19 cellular contexts compared by ENCODE assay signal in genomic region chr7:30865077-30865476, GRCh38. TPM values are rescaled to one million over a fixed set of nuclear protein-coding genes. Genes with fewer than 3 reads are reported as not detected.
"Had no signal": no experiment of that assay in that cellular context is flagged by ENCODE, and none has a peak within 500 bp of the region (broad histone marks: within the 10 kb centered on the region; RNA-seq: fewer than 3 reads in every experiment).

No MANE protein-coding gene starts in this region.

- H3K36me3 Mint-ChIP-seq: activated naive CD4-positive, alpha-beta T cell treated with anti-CD3 and anti-CD28 coated beads, Interleukin-2, amount 10 ng/mL, durations not matched to agents 7 days and 5 days; activated naive CD8-positive, alpha-beta T cell treated with anti-CD3 and anti-CD28 coated beads for 36 hours; T-cell had no signal

- H3K9me3 Mint-ChIP-seq: activated CD8-positive, alpha-beta T cell treated with anti-CD3 and anti-CD28 coated beads for 36 hours; activated naive CD4-positive, alpha-beta T cell treated with anti-CD3 and anti-CD28 coated beads, Interleukin-2, amount 10 ng/mL, durations not matched to agents 7 days and 5 days; activated naive CD8-positive, alpha-beta T cell treated with anti-CD3 and anti-CD28 coated beads for 36 hours; activated T-cell treated with anti-CD3 and anti-CD28 coated beads, Interleukin-2, amount 50 U/mL, for 72 hours; activated T-helper 2 cell treated with anti-CD3 and anti-CD28 coated beads, Interferon-gamma antibody, Interleukin-2, Interleukin-4, amounts not matched to agents 10 μg/mL and 5 μg/mL and 100 μg/mL, durations not matched to agents 14 hours and 24 hours and 36 hours; T-cell had no signal

- ATAC-seq: activated CD8-positive, alpha-beta T cell treated with anti-CD3 and anti-CD28 coated beads for 36 hours; activated T-cell treated with anti-CD3 and anti-CD28 coated beads, Interleukin-2, amount 50 U/mL, for 72 hours; T-cell had no signal

- H3K27me3 ChIP-seq: MG63 had no signal

- H3K36me3 ChIP-seq: MG63 had no signal

- H3K4me3 ChIP-seq: MG63, PC-9 had no signal

- H3K27ac ChIP-seq: PC-9, VCaP had no signal

- H3K27me3 Mint-ChIP-seq: activated CD8-positive, alpha-beta T cell treated with anti-CD3 and anti-CD28 coated beads for 36 hours; activated naive CD4-positive, alpha-beta T cell treated with anti-CD3 and anti-CD28 coated beads, Interleukin-2, amount 10 ng/mL, durations not matched to agents 7 days and 5 days; activated naive CD8-positive, alpha-beta T cell treated with anti-CD3 and anti-CD28 coated beads for 36 hours; T-cell had no signal

- H3K4me2 ChIP-seq: PC-9 had no signal

- H2AFZ ChIP-seq: PC-9 had no signal

- H3K9me3 ChIP-seq: MG63 had no signal

- H3K4me1 Mint-ChIP-seq: activated naive CD4-positive, alpha-beta T cell treated with anti-CD3 and anti-CD28 coated beads, Interleukin-2, amount 10 ng/mL, durations not matched to agents 7 days and 5 days; activated naive CD8-positive, alpha-beta T cell treated with anti-CD3 and anti-CD28 coated beads for 36 hours; T-cell had no signal

- DNase-seq: activated CD4-positive, CD25-positive, alpha-beta regulatory T cell; activated CD8-positive, alpha-beta memory T cell treated with anti-CD3 and anti-CD28 coated beads, Interleukin-2, amount 50 U/mL, for 4 hours; activated CD8-positive, alpha-beta T cell treated with anti-CD3 and anti-CD28 coated beads for 36 hours; activated gamma-delta T cell treated with Interleukin-2 at 50 U/mL for 16 hours; activated naive CD4-positive, alpha-beta T cell treated with anti-CD3 and anti-CD28 coated beads, Interleukin-2, amount 10 ng/mL, durations not matched to agents 7 days and 5 days; activated naive CD8-positive, alpha-beta T cell treated with anti-CD3 and anti-CD28 coated beads for 36 hours; activated T-cell treated with anti-CD3 and anti-CD28 coated beads, Interleukin-2, amount 50 U/mL, for 72 hours; MG63; NCI-H1105; NCI-H1436; NCI-H2029 treated with DMSO at 0.1 percent for 48 hours; NCI-H748 treated with DMSO at 0.1 percent for 48 hours; PC-9; SIG-M5; T-cell; T-helper 2 cell; T1000 had no signal

- H3K4me3 Mint-ChIP-seq: activated CD8-positive, alpha-beta T cell treated with anti-CD3 and anti-CD28 coated beads for 36 hours; activated naive CD4-positive, alpha-beta T cell treated with anti-CD3 and anti-CD28 coated beads, Interleukin-2, amount 10 ng/mL, durations not matched to agents 7 days and 5 days; activated naive CD8-positive, alpha-beta T cell treated with anti-CD3 and anti-CD28 coated beads for 36 hours; activated T-cell treated with anti-CD3 and anti-CD28 coated beads, Interleukin-2, amount 50 U/mL, for 72 hours; T-cell had no signal

- H3K27ac Mint-ChIP-seq: activated CD8-positive, alpha-beta T cell treated with anti-CD3 and anti-CD28 coated beads for 36 hours; activated naive CD4-positive, alpha-beta T cell treated with anti-CD3 and anti-CD28 coated beads, Interleukin-2, amount 10 ng/mL, durations not matched to agents 7 days and 5 days; activated naive CD8-positive, alpha-beta T cell treated with anti-CD3 and anti-CD28 coated beads for 36 hours; activated T-cell treated with anti-CD3 and anti-CD28 coated beads, Interleukin-2, amount 50 U/mL, for 72 hours; activated T-helper 2 cell treated with anti-CD3 and anti-CD28 coated beads, Interferon-gamma antibody, Interleukin-2, Interleukin-4, amounts not matched to agents 10 μg/mL and 5 μg/mL and 100 μg/mL, durations not matched to agents 14 hours and 24 hours and 36 hours; T-cell had no signal

RNA-seq across cellular contexts. Expression of gene AQP1, which starts 46.6 kb away (rescaled TPM):
- total RNA-seq: activated T-helper 2 cell treated with anti-CD3 and anti-CD28 coated beads, Interferon-gamma antibody, Interleukin-2, Interleukin-4, amounts not matched to agents 10 μg/mL and 5 μg/mL and 100 μg/mL, durations not matched to agents 14 hours and 24 hours and 36 hours had no signal
